8 cellular contexts compared by ENCODE assay signal in the genomic region with DNA sequence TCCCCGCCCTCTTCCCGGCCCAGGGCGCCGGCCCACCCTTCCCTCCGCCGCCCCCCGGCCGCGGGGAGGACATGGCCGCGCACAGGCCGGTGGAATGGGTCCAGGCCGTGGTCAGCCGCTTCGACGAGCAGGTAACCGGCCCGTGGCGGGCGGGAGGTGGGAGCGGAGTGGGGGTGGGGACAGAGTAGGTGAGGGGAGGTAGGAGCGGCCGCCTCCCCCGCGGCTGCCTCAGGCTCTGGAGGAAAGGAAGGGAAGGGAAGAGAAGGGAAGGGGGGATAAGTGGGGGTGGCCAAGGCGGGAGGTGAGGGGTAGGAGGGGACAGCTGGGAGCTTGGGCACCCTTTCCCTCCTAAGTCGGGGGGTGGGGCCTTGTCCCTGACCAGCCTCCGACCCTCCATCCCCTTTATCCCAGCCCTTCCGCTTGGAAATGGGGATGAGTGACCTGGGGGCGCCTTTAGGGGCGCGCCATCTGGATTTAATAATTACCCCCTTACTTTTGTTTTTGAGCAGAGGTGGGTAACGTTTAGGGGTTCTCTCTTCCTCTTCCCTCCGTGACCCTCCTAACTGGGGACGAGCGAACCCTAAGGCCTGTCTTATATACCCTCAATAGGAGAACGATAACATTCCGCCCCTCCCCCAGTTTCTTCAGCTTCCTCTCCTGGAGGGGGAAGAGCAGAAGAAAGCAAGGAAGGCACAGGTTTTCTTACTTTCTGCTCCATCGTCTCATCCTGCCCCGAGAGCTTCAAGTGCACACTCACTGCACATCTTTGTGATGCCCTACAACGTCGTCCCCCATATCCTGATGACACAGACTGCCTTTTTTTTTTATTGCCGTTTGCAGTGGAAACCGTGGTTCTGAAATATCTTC. TPM values are rescaled to one million over a fixed set of nuclear protein-coding genes. Genes with fewer than 3 reads are reported as not detected.
A peak's percentile ranks its signal among the peaks of the same experiment; 100 is the strongest.
DNase-seq lines count a peak whose midpoint lies in the region; ATAC-seq and TF ChIP-seq lines count a peak whose summit lies in the region.

No MANE protein-coding gene starts in this region.

- peak overlapping the region; percentile 73 for H3K4me2 ChIP-seq in mammary epithelial cell (ENCODE audit: insufficient read depth, low read depth, low read length)

- TSS peak; percentile 17 for BruUV-seq in mammary epithelial cell (replicated peaks; lab: Mats Ljungman, UMichigan)

- H3K36me3 ChIP-seq in mammary epithelial cell (ENCODE audit: insufficient read depth, low read length) (no peaks in the 10 kb centered on the region), gastrocnemius medialis (no peaks in the 10 kb centered on the region)

- H3K4me3 ChIP-seq in AG10803 (ENCODE audit: low read length): peak overlapping the region; percentile 87
- peak overlapping the region; percentile 64 to 87 (median 68) for H3K4me3 ChIP-seq in mammary epithelial cell (replicated peaks in 1 of 3; ENCODE audit: insufficient read depth in 1 of 3, low read depth in 2 of 3, low read length in 3 of 3)
- peak overlapping the region; percentile 64 for H3K4me3 ChIP-seq in iPS-18c (ENCODE audit: insufficient read depth, low read depth, low read length)
- peak overlapping the region; percentile 96 to 100 (median 96) for H3K4me3 ChIP-seq in gastrocnemius medialis

- peaks cover 16% of the 10 kb centered on the region for H3K4me1 Mint-ChIP-seq in T-helper 2 cell treated with Interferon-gamma antibody and Interleukin-4, amounts not matched to agents 5 μg/mL and 100 μg/mL, for 36 hours (ENCODE audit: low read depth)

- no peaks in the 10 kb centered on the region for H3K27me3 ChIP-seq in mammary epithelial cell (ENCODE audit: insufficient read depth, low read length)
- H3K27me3 ChIP-seq in gastrocnemius medialis: no peaks in the 10 kb centered on the region

- peak overlapping the region; percentile 91 for H3K27ac Mint-ChIP-seq in T-helper 2 cell treated with Interferon-gamma antibody and Interleukin-4, amounts not matched to agents 5 μg/mL and 100 μg/mL, for 36 hours

- WGBS in mammary epithelial cell (ENCODE audit: low coverage, missing lambda C conversion rate): 3% methylated on average over 15 of the region's 44 CpGs

- peak overlapping the region; percentile 86 for H2AFZ ChIP-seq in mammary epithelial cell (ENCODE audit: low read depth, low read length)

- H3K4me3 Mint-ChIP-seq in T-helper 2 cell treated with Interferon-gamma antibody and Interleukin-4, amounts not matched to agents 5 μg/mL and 100 μg/mL, for 36 hours: peak overlapping the region; percentile 97

- no peaks in the 10 kb centered on the region for H4K20me1 ChIP-seq in mammary epithelial cell (ENCODE audit: insufficient read depth, low read length)

- dilution Hi-C loops in mammary epithelial cell (cut with HindIII; ENCODE audit: low sequenced_read_pairs): no loop called here

- H3K9me3 ChIP-seq in mammary epithelial cell (replicated peaks; ENCODE audit: insufficient read depth, low read length) (no peaks in the 10 kb centered on the region), iPS-18c (ENCODE audit: control insufficient read depth, insufficient read depth, low read length) (no peaks in the 10 kb centered on the region), gastrocnemius medialis (no peaks in the 10 kb centered on the region)

- DNase-seq in AG10803 (ENCODE audit: low read depth) (peak; percentile 40), LoVo (ENCODE audit: low spot score) (peak; percentile 7), mammary epithelial cell (peak; percentile 48), gastrocnemius medialis (peak; percentile 3 to 28), SHP77 treated with DMSO at 0.1 percent for 48 hours (lab: John Stamatoyannopoulos, UW) (no peak)
- peak; percentile 21 for DNase-seq in T-helper 2 cell treated with Interferon-gamma antibody and Interleukin-4, amounts not matched to agents 5 μg/mL and 100 μg/mL, for 36 hours (ENCODE audit: low spot score)

- ATAC-seq in GM19372 (IDR thresholded peaks at IDR 0.05; ENCODE audit: low read depth, unreplicated experiment) (peak; percentile 9), gastrocnemius medialis (peak; percentile 20 to 38)

- CTCF ChIA-PET in mammary epithelial cell (lab: Charles Lee; ENCODE audit: low non-redundant PET): interaction anchor here (1.3 kb wide), 1 partner anchor 34 kb away, joined by 7 read pairs; no protein-coding TSS in a partner anchor

- no peak for TF ChIP-seq POLR2A in gastrocnemius medialis (IDR thresholded peaks at IDR 0.05)

- intact Hi-C loops in mammary epithelial cell (cut with micrococcal nuclease) (loop anchor here (5.0 kb wide), 2 partner anchors 78 to 122 kb away; no protein-coding TSS in a partner anchor), gastrocnemius medialis (cut with DNase I; ENCODE audit: low total_unique reads) (loop anchor here (5.0 to 10.0 kb wide), 2 partner anchors 122 to 271 kb away; a partner anchor contains a TSS)

- H3K9ac ChIP-seq in mammary epithelial cell (ENCODE audit: insufficient read depth, low read length): peak overlapping the region; percentile 56

- no peak for TF ChIP-seq CTCF in AG10803 (conservative IDR thresholded peaks at IDR 0.05; ENCODE audit: low read length)
- no peak for TF ChIP-seq CTCF in mammary epithelial cell (conservative IDR thresholded peaks at IDR 0.05 in 1 of 2, IDR thresholded peaks at IDR 0.05 in 1 of 2; ENCODE audit: extremely low read depth in 1 of 2, insufficient read depth in 1 of 2, low read depth in 1 of 2, low read length in 2 of 2)
- no peak for TF ChIP-seq CTCF in gastrocnemius medialis (IDR thresholded peaks at IDR 0.05 in 4 of 5, conservative IDR thresholded peaks at IDR 0.05 in 1 of 5)

- H3K36me3 Mint-ChIP-seq in T-helper 2 cell treated with Interferon-gamma antibody and Interleukin-4, amounts not matched to agents 5 μg/mL and 100 μg/mL, for 36 hours (ENCODE audit: low read depth): no peaks in the 10 kb centered on the region

- peaks cover 7% of the 10 kb centered on the region for H3K4me1 ChIP-seq in mammary epithelial cell (ENCODE audit: insufficient read depth, low read length)
- peaks cover 7 to 9% of the 10 kb centered on the region in 2 donors for H3K4me1 ChIP-seq in gastrocnemius medialis

- H3K79me2 ChIP-seq in mammary epithelial cell (ENCODE audit: insufficient read depth, low read length): peaks cover 53% of the 10 kb centered on the region

- H3K9me3 Mint-ChIP-seq in T-helper 2 cell treated with Interferon-gamma antibody and Interleukin-4, amounts not matched to agents 5 μg/mL and 100 μg/mL, for 36 hours: no peaks in the 10 kb centered on the region

- H3K27ac ChIP-seq in mammary epithelial cell (ENCODE audit: insufficient read depth, low read depth, low read length) (peak overlapping the region; percentile 59), gastrocnemius medialis (peak overlapping the region; percentile 90 to 98 (median 98))

- in situ Hi-C loops in mammary epithelial cell (cut with MboI; ENCODE audit: low sequenced_read_pairs in 2 of 2) (no loop called here), gastrocnemius medialis (cut with MboI; ENCODE audit: low sequenced_read_pairs in 4 of 4) (no loop called here)

- no peaks in the 10 kb centered on the region for H3K27me3 Mint-ChIP-seq in T-helper 2 cell treated with Interferon-gamma antibody and Interleukin-4, amounts not matched to agents 5 μg/mL and 100 μg/mL, for 36 hours (ENCODE audit: low read depth)

RNA-seq across cellular contexts. Expression of a gene that starts 0.7 kb away (rescaled TPM):
- 10 to 100 TPM; 65.3 to 83.9 TPM for total RNA-seq in mammary epithelial cell
- polyA plus RNA-seq in mammary epithelial cell: 27.7 TPM
- polyA minus RNA-seq in mammary epithelial cell: 178 TPM
- total RNA-seq in gastrocnemius medialis: 10 to 100 TPM; 23.6 to 47.3 (median 32.0) TPM
